2 cellular contexts compared by ENCODE assay signal in genomic region chr6:136876469-136876868, GRCh38. TPM values are rescaled to one million over a fixed set of nuclear protein-coding genes. Genes with fewer than 3 reads are reported as not detected.
"Had no signal": no experiment of that assay in that cellular context is flagged by ENCODE, and none has a peak within 500 bp of the region (broad histone marks: within the 10 kb centered on the region; RNA-seq: fewer than 3 reads in every experiment).

No MANE protein-coding gene starts in this region.

RNA-seq across cellular contexts. Expression of gene SLC35D3, which starts 45.6 kb away (rescaled TPM):
- total RNA-seq: G401, GM12878 had no signal
- polyA plus RNA-seq: GM12878 had no signal
